In genomic region chr16:81831722-81832126, GRCh38 we compare ENCODE assay signal across 1 cellular context.
A peak's percentile ranks its signal among the peaks of the same experiment; 100 is the strongest.
TF ChIP-seq lines count a peak whose summit lies in the region.

No MANE protein-coding gene starts in this region.

TF ChIP-seq in GM12878, 131 proteins besides CTCF, POLR2A, EP300 and RAD21 (continued from another document):
- TF ChIP-seq MLLT1 (IDR thresholded peaks at IDR 0.05) = peak; percentile 65
- TF ChIP-seq ZNF384 (IDR thresholded peaks at IDR 0.05; ENCODE audit: borderline replicate concordance, low read depth, low read length) = no peak
- 0 out of 2 replicates have a peak, but pooled peaks have one; percentile 28 for TF ChIP-seq GATAD2B (conservative IDR thresholded peaks at IDR 0.05; ENCODE audit: low read depth)
- TF ChIP-seq RCOR1 (conservative IDR thresholded peaks at IDR 0.05; ENCODE audit: low read depth, low read length) = 0 out of 2 replicates have a peak, but pooled peaks have one; percentile 55
- no peak for TF ChIP-seq RFX5 (IDR thresholded peaks at IDR 0.05; ENCODE audit: low read depth, low read length)
- 0 out of 2 replicates have a peak, but pooled peaks have one; percentile 18 for TF ChIP-seq RB1 (IDR thresholded peaks at IDR 0.05; ENCODE audit: borderline replicate concordance)
- peak; percentile 97 for TF ChIP-seq CBFB (IDR thresholded peaks at IDR 0.05; ENCODE audit: low read depth)
- TF ChIP-seq STAT1 (conservative IDR thresholded peaks at IDR 0.05) = no peak
- peak; percentile 78 for TF ChIP-seq IKZF1 (conservative IDR thresholded peaks at IDR 0.05)
- no peak for TF ChIP-seq ZNF274 (IDR thresholded peaks at IDR 0.05; ENCODE audit: insufficient read depth, insufficient read length)
- TF ChIP-seq, protein P1, sequence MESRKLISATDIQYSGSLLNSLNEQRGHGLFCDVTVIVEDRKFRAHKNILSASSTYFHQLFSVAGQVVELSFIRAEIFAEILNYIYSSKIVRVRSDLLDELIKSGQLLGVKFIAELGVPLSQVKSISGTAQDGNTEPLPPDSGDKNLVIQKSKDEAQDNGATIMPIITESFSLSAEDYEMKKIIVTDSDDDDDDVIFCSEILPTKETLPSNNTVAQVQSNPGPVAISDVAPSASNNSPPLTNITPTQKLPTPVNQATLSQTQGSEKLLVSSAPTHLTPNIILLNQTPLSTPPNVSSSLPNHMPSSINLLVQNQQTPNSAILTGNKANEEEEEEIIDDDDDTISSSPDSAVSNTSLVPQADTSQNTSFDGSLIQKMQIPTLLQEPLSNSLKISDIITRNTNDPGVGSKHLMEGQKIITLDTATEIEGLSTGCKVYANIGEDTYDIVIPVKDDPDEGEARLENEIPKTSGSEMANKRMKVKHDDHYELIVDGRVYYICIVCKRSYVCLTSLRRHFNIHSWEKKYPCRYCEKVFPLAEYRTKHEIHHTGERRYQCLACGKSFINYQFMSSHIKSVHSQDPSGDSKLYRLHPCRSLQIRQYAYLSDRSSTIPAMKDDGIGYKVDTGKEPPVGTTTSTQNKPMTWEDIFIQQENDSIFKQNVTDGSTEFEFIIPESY (IDR thresholded peaks at IDR 0.05) = no peak
- TF ChIP-seq SP1 (IDR thresholded peaks at IDR 0.05; ENCODE audit: low read depth, low read length) = peak; percentile 36
- TF ChIP-seq ZNF24 (IDR thresholded peaks at IDR 0.05) = 0 out of 2 replicates have a peak, but pooled peaks have one; percentile 42
- TF ChIP-seq PKNOX1 (IDR thresholded peaks at IDR 0.05) = 0 out of 2 replicates have a peak, but pooled peaks have one; percentile 24
- TF ChIP-seq SPI1 (IDR thresholded peaks at IDR 0.05; ENCODE audit: borderline replicate concordance, insufficient read depth, low read depth, low read length) = peak; percentile 67
